Comparison of ENCODE assay signal across 25 cellular contexts in genomic region chr9:34587271-34587670, GRCh38. TPM values are rescaled to one million over a fixed set of nuclear protein-coding genes. Genes with fewer than 3 reads are reported as not detected.
DNase-seq lines count a peak whose midpoint lies in the region; ATAC-seq and TF ChIP-seq lines count a peak whose summit lies in the region.
"Had no signal": no experiment of that assay in that cellular context is flagged by ENCODE, and none has a peak within 500 bp of the region (broad histone marks: within the 10 kb centered on the region; RNA-seq: fewer than 3 reads in every experiment).

No MANE protein-coding gene starts in this region.

- H3K27me3 ChIP-seq in OCI-LY3 (ENCODE audit: low read depth, low read length) (peaks cover 11% of the 10 kb centered on the region; the same call in 1 of the 2 replicates), gastrocnemius medialis (no peaks in the 10 kb centered on the region), trophoblast cell (ENCODE audit: insufficient read depth, low read length) (peaks cover 74% of the 10 kb centered on the region), WERI-Rb-1 (ENCODE audit: insufficient read depth, low read depth, severe bottlenecking) (peaks cover 14% of the 10 kb centered on the region)

- no peak for ATAC-seq in gastrocnemius medialis
- ATAC-seq: CD8-positive, alpha-beta T cell had no signal

- no peaks in the 10 kb centered on the region for H3K79me1 ChIP-seq in trophoblast cell (ENCODE audit: low read length)

- H4K8ac ChIP-seq in trophoblast cell (ENCODE audit: low read depth, low read length): no peak overlapping the region

- H4K20me1 ChIP-seq in OCI-LY3 (ENCODE audit: insufficient read depth, low read length): no peaks in the 10 kb centered on the region

- no peak overlapping the region for H3K18ac ChIP-seq in trophoblast cell (ENCODE audit: low read length)

- no peak for TF ChIP-seq POLR2A in gastrocnemius medialis (IDR thresholded peaks at IDR 0.05)

- intact Hi-C loops in gastrocnemius medialis (cut with DNase I; ENCODE audit: low total_unique reads): no loop called here

- WGBS in trophoblast cell (ENCODE audit: extremely low coverage, insufficient coverage, insufficient read length): no CpG with 5 or more reads among the region's 2 CpGs

- no peaks in the 10 kb centered on the region for H3K9me3 ChIP-seq in OCI-LY3 (ENCODE audit: insufficient read depth, low read length)
- no peaks in the 10 kb centered on the region for H3K9me3 ChIP-seq in gastrocnemius medialis
- peaks cover 10% of the 10 kb centered on the region for H3K9me3 ChIP-seq in trophoblast cell (ENCODE audit: insufficient read depth, low read depth, low read length)
- H3K9me3 ChIP-seq in WERI-Rb-1 (ENCODE audit: severe bottlenecking): no peaks in the 10 kb centered on the region
- H3K9me3 ChIP-seq: MG63, SJSA1 had no signal

- no peak overlapping the region for H3K4ac ChIP-seq in trophoblast cell (ENCODE audit: low read depth, low read length)

- DNase-seq in nephron progenitor cell (no peak), gastrocnemius medialis (no peak), trophoblast cell (no peak), cerebellum (ENCODE audit: low spot score) (no peak), WERI-Rb-1 (no peak)
- DNase-seq: C1 segment of cervical spinal cord; CD8-positive, alpha-beta T cell; DMS 273 treated with DMSO at 0.1 percent for 48 hours; DMS79; EL; GF-D8; GOT3; HCEC 1CT; IMR-90; KG1; MG63; NCI-H2029; NCI-H526 treated with DMSO at 0.1 percent for 48 hours; Right ventricle myocardium superior; RPMI8226 had no signal

- H3K4me1 Mint-ChIP-seq in brain (peaks cover 85% of the 10 kb centered on the region), nephron progenitor cell (peaks cover 78% of the 10 kb centered on the region)

- H3K27ac Mint-ChIP-seq in brain (peak overlapping the region; percentile 62 to 95 (median 83)), nephron progenitor cell (no peak overlapping the region)
- H3K27ac Mint-ChIP-seq: CD8-positive, alpha-beta T cell had no signal

- in situ Hi-C loops in gastrocnemius medialis (cut with MboI; ENCODE audit: low sequenced_read_pairs in 4 of 4): no loop called here

- no peak overlapping the region for H3K9ac ChIP-seq in OCI-LY3 (ENCODE audit: low read length)
- no peak overlapping the region for H3K9ac ChIP-seq in trophoblast cell (ENCODE audit: low read length)

- H4K91ac ChIP-seq in trophoblast cell (ENCODE audit: low read depth, low read length): no peak overlapping the region

- no peak overlapping the region for H3K23ac ChIP-seq in trophoblast cell (ENCODE audit: low read length)

- H3K9me3 Mint-ChIP-seq in brain: peaks cover 0 to 4% (median 0%) of the 10 kb centered on the region in 5 experiments
- no peaks in the 10 kb centered on the region for H3K9me3 Mint-ChIP-seq in nephron progenitor cell
- H3K9me3 Mint-ChIP-seq: CD8-positive, alpha-beta T cell had no signal

- H3K4me3 Mint-ChIP-seq in brain (peak overlapping the region; percentile 89 to 94 (median 92)), nephron progenitor cell (peak overlapping the region; percentile 97)

- H3K36me3 ChIP-seq in OCI-LY3 (replicated peaks; ENCODE audit: low read depth, low read length) (no peaks in the 10 kb centered on the region), gastrocnemius medialis (no peaks in the 10 kb centered on the region), trophoblast cell (ENCODE audit: control insufficient read depth in 1 of 2, insufficient read depth in 2 of 2, low read length in 2 of 2) (no peaks in the 10 kb centered on the region), WERI-Rb-1 (no peaks in the 10 kb centered on the region)
- H3K36me3 ChIP-seq: MG63, SJSA1 had no signal

- H3K14ac ChIP-seq in trophoblast cell (ENCODE audit: low read length): no peak overlapping the region

- no peak overlapping the region for H3K27ac ChIP-seq in OCI-LY3 (ENCODE audit: low read length)
- peak overlapping the region in 3 of 4 donors; percentile 82 to 93 (median 88) for H3K27ac ChIP-seq in gastrocnemius medialis
- H3K27ac ChIP-seq in trophoblast cell (ENCODE audit: low read depth, low read length): no peak overlapping the region
- no peak overlapping the region for H3K27ac ChIP-seq in WERI-Rb-1
- H3K27ac ChIP-seq: SJSA1 had no signal

- H2BK12ac ChIP-seq in trophoblast cell (ENCODE audit: low read length): no peak overlapping the region

- H3K27me3 Mint-ChIP-seq in brain: peaks cover 8% of the 10 kb centered on the region
- peaks cover 33% of the 10 kb centered on the region for H3K27me3 Mint-ChIP-seq in nephron progenitor cell (ENCODE audit: low read depth, poor library complexity)

- peak overlapping the region; percentile 18; the same call in 1 of the 2 replicates for H3K4me2 ChIP-seq in OCI-LY3 (ENCODE audit: low read length)
- no peak overlapping the region for H3K4me2 ChIP-seq in trophoblast cell (ENCODE audit: low read length)

- no peak overlapping the region for H2AK5ac ChIP-seq in trophoblast cell (ENCODE audit: low read length)

- H2BK120ac ChIP-seq in trophoblast cell (ENCODE audit: insufficient read depth, low read length, poor library complexity): no peak overlapping the region

- no peak overlapping the region for H2BK5ac ChIP-seq in trophoblast cell (ENCODE audit: low read depth, low read length, poor library complexity)

- H2AFZ ChIP-seq in OCI-LY3 (ENCODE audit: low read depth, low read length) (no peak overlapping the region), trophoblast cell (ENCODE audit: insufficient read depth, low read length, poor library complexity) (no peak overlapping the region)

- H3K79me2 ChIP-seq in OCI-LY3 (ENCODE audit: low read length) (no peaks in the 10 kb centered on the region), trophoblast cell (ENCODE audit: control insufficient read depth, insufficient read depth, low read length, poor library complexity) (no peaks in the 10 kb centered on the region)

- H3K36me3 Mint-ChIP-seq in brain (no peaks in the 10 kb centered on the region), nephron progenitor cell (ENCODE audit: low read depth) (no peaks in the 10 kb centered on the region)
- H3K36me3 Mint-ChIP-seq: CD8-positive, alpha-beta T cell had no signal

- H3K4me1 ChIP-seq in OCI-LY3 (ENCODE audit: low read length) (peaks cover 50% of the 10 kb centered on the region), gastrocnemius medialis (peaks cover 35 to 67% of the 10 kb centered on the region in 2 donors), trophoblast cell (ENCODE audit: control insufficient read depth in 1 of 2, insufficient read depth in 2 of 2, low read length in 2 of 2) (peaks cover 12 to 14% of the 10 kb centered on the region in 2 experiments)
- H3K4me1 ChIP-seq: SJSA1 had no signal

- no peak overlapping the region for H4K12ac ChIP-seq in trophoblast cell (ENCODE audit: low read depth, low read length)

- TF ChIP-seq CTCF in OCI-LY3 (IDR thresholded peaks at IDR 0.05; ENCODE audit: low read depth, low read length) (no peak), brain (conservative IDR thresholded peaks at IDR 0.05) (no peak), nephron progenitor cell (IDR thresholded peaks at IDR 0.05) (no peak), gastrocnemius medialis (IDR thresholded peaks at IDR 0.05 in 4 of 5, conservative IDR thresholded peaks at IDR 0.05 in 1 of 5) (no peak), WERI-Rb-1 (IDR thresholded peaks at IDR 0.05; ENCODE audit: low read depth, low read length) (no peak)

- no peak overlapping the region for H3K4me3 ChIP-seq in OCI-LY3 (ENCODE audit: low read length)
- peak overlapping the region in 3 of 4 donors; percentile 56 to 82 (median 76) for H3K4me3 ChIP-seq in gastrocnemius medialis
- no peak overlapping the region for H3K4me3 ChIP-seq in trophoblast cell (ENCODE audit: low read depth, low read length)
- H3K4me3 ChIP-seq in WERI-Rb-1 (ENCODE audit: low read depth, low read length): no peak overlapping the region
- H3K4me3 ChIP-seq: MG63, SJSA1 had no signal

RNA-seq across cellular contexts. Expression of gene CNTFR, which starts 2.3 kb away (rescaled TPM):
- 92.8 TPM for polyA plus RNA-seq in brain (ENCODE audit: insufficient read depth, low read depth, low replicate concordance)
- total RNA-seq in gastrocnemius medialis: 100 to 1,000 TPM in 3 of 4 donors, 10 to 100 TPM in 1; 19.7 to 146 (median 118) TPM
- polyA plus RNA-seq in trophoblast cell (2013): 1.1 and 1.4 TPM in 2 replicates
- total RNA-seq in cerebellum: 18.6 TPM
- total RNA-seq: CD8-positive, alpha-beta T cell; IMR-90; NCI-H460; SJSA1 had no signal
- polyA plus RNA-seq: IMR-90 had no signal

RNA-seq across cellular contexts. Expression of gene RPP25L, which starts 24.6 kb away (rescaled TPM):
- polyA plus RNA-seq in brain (ENCODE audit: insufficient read depth, low read depth, low replicate concordance): 30.9 TPM
- total RNA-seq in gastrocnemius medialis (100 to 1,000 TPM in 2 of 4 donors, 10 to 100 TPM in 2; 53.7 to 138 (median 97.2) TPM), cerebellum (5.7 TPM)
- 16.8 and 17.4 TPM in 2 replicates for polyA plus RNA-seq in trophoblast cell (2013)

RNA-seq across cellular contexts. Expression of gene DCTN3, which starts 33.0 kb away (rescaled TPM):
- polyA plus RNA-seq in brain (ENCODE audit: insufficient read depth, low read depth, low replicate concordance): 314 TPM
- total RNA-seq in gastrocnemius medialis: 100 to 1,000 TPM in 2 of 4 donors, 10 to 100 TPM in 2; 62.8 to 174 (median 105) TPM
- 43.3 and 44.9 TPM in 2 replicates for polyA plus RNA-seq in trophoblast cell (2013)
- 57.4 TPM for total RNA-seq in cerebellum

RNA-seq across cellular contexts. Expression of gene ARID3C, which starts 41.6 kb away (rescaled TPM):
- polyA plus RNA-seq in brain (ENCODE audit: insufficient read depth, low read depth, low replicate concordance): not detected
- total RNA-seq in gastrocnemius medialis: not detected
- 0.04 TPM in 1 of 2 replicates, not detected in the other for polyA plus RNA-seq in trophoblast cell (2013)
- total RNA-seq in cerebellum: 0.45 TPM
- total RNA-seq: A673; CD8-positive, alpha-beta T cell; IMR-90; NCI-H460; Right ventricle myocardium superior; SJSA1 had no signal

RNA-seq across cellular contexts. Expression of gene SIGMAR1, which starts 50.3 kb away (rescaled TPM):
- polyA plus RNA-seq in brain (ENCODE audit: insufficient read depth, low read depth, low replicate concordance): 81.1 TPM
- 10 to 100 TPM; 18.9 to 35.7 (median 27.4) TPM for total RNA-seq in gastrocnemius medialis
- polyA plus RNA-seq in trophoblast cell (2013): 31.0 and 33.6 TPM in 2 replicates
- 24.3 TPM for total RNA-seq in cerebellum

Comparison
In these comparisons a context has a peak if more than half of its experiments do, and no peak if none do; other contexts are left out.
1. H3K27ac ChIP-seq: peak in gastrocnemius medialis (3 of 4); none in OCI-LY3 (single experiment), trophoblast cell (single experiment) and WERI-Rb-1 (single experiment).
2. H3K4me3 ChIP-seq: peak in gastrocnemius medialis (3 of 4); none in OCI-LY3 (single experiment), trophoblast cell (single experiment) and WERI-Rb-1 (single experiment).